ENCODE assay signal across 10 cellular contexts in genomic region chr19:5172859-5173577, GRCh38.
DNase-seq lines count a peak whose midpoint lies in the region; ATAC-seq and TF ChIP-seq lines count a peak whose summit lies in the region.
"Had no signal": no experiment of that assay in that cellular context is flagged by ENCODE, and none has a peak within 500 bp of the region (broad histone marks: within the 10 kb centered on the region; RNA-seq: fewer than 3 reads in every experiment).

No MANE protein-coding gene starts in this region.

- no peak overlapping the region for H2BK5ac ChIP-seq in neuronal stem cell (ENCODE audit: low read length)

- intact Hi-C loops in CD4-positive, alpha-beta memory T cell (cut with micrococcal nuclease) = no loop called here
- intact Hi-C loops in uterus (cut with DNase I; ENCODE audit: low total_unique reads) = no loop called here

- H3K9me3 ChIP-seq in neuronal stem cell (replicated peaks in 1 of 2; ENCODE audit: control insufficient read depth in 2 of 2, insufficient read depth in 1 of 2, low read depth in 1 of 2, low read length in 2 of 2) = peaks cover 0 to 5% of the 10 kb centered on the region in 2 donors
- H3K9me3 ChIP-seq in CD4-positive, alpha-beta memory T cell (ENCODE audit: control insufficient read depth in 1 of 2, low read length in 2 of 2) = no peaks in the 10 kb centered on the region
- no peaks in the 10 kb centered on the region for H3K9me3 ChIP-seq in uterus

- H2BK15ac ChIP-seq in neuronal stem cell (ENCODE audit: low read length) = peak overlapping the region; percentile 3

- peaks cover 2 to 3% of the 10 kb centered on the region in 2 donors for H3K27me3 Mint-ChIP-seq in CD4-positive, alpha-beta memory T cell
- peaks cover 22% of the 10 kb centered on the region for H3K27me3 Mint-ChIP-seq in stimulated activated memory B cell treated with anti-CD40 and anti-IgM and Interleukin-4, amounts not matched to agents 10 μg/mL and 1 μg/mL and 100 μg/mL, for 72 hours
- H3K27me3 Mint-ChIP-seq: activated naive CD8-positive, alpha-beta T cell had no signal

- CTCF ChIA-PET in CD4-positive, alpha-beta memory T cell (lab: Charles Lee; ENCODE audit: partially characterized antibody) = no interaction called here

- H3K27me3 ChIP-seq in neuronal stem cell (ENCODE audit: control insufficient read depth in 3 of 3, insufficient read depth in 3 of 3, low read depth in 1 of 3, low read length in 3 of 3) (no peaks in the 10 kb centered on the region), uterus (no peaks in the 10 kb centered on the region)
- H3K27me3 ChIP-seq in CD4-positive, alpha-beta memory T cell (ENCODE audit: insufficient read depth, low read length) = no peaks in the 10 kb centered on the region

- H3K9ac ChIP-seq in neuronal stem cell (ENCODE audit: low read depth, low read length, poor library complexity) = no peak overlapping the region

- H3K79me1 ChIP-seq in neuronal stem cell (ENCODE audit: low read depth, low read length) = peaks cover 1% of the 10 kb centered on the region

- H3K4me3 ChIP-seq in neuronal stem cell (ENCODE audit: low read length in 2 of 2) (no peak overlapping the region), uterus (no peak overlapping the region)
- H3K4me3 ChIP-seq in CD4-positive, alpha-beta memory T cell (ENCODE audit: low read length in 2 of 2) = no peak overlapping the region

- no peak for TF ChIP-seq POLR2A in uterus (IDR thresholded peaks at IDR 0.05)

- no CpG with 5 or more reads among the region's 8 CpGs for WGBS in neuronal stem cell (ENCODE audit: extremely low coverage in 2 of 2, insufficient read length in 2 of 2, insufficient replicate concordance in 1 of 2), 2 donors

- H3K23ac ChIP-seq in neuronal stem cell (ENCODE audit: low read depth, low read length, poor library complexity) = no peak overlapping the region

- H3K36me3 ChIP-seq in neuronal stem cell (replicated peaks in 1 of 2; ENCODE audit: control insufficient read depth in 2 of 2, insufficient read depth in 2 of 2, low read length in 2 of 2) (no peaks in the 10 kb centered on the region), uterus (no peaks in the 10 kb centered on the region)
- H3K36me3 ChIP-seq in CD4-positive, alpha-beta memory T cell (ENCODE audit: insufficient read depth, low read length) = no peaks in the 10 kb centered on the region

- H3K9me3 Mint-ChIP-seq in CD4-positive, alpha-beta memory T cell = peaks cover 0 to 6% (median 0%) of the 10 kb centered on the region in 8 donors
- peaks cover 6% of the 10 kb centered on the region for H3K9me3 Mint-ChIP-seq in stimulated activated memory B cell treated with anti-CD40 and anti-IgM and Interleukin-4, amounts not matched to agents 10 μg/mL and 1 μg/mL and 100 μg/mL, for 72 hours
- H3K9me3 Mint-ChIP-seq: T-helper 1 cell treated with Interleukin-12 subunit alpha and Interleukin-12 subunit beta and Interleukin-4 antibody, amounts not matched to agents 30 μg/mL and 1 μg/mL, for 36 hours had no signal

- H3K4me1 Mint-ChIP-seq in CD4-positive, alpha-beta memory T cell = peaks cover 0 to 3% (median 2%) of the 10 kb centered on the region in 4 donors
- peaks cover 10% of the 10 kb centered on the region for H3K4me1 Mint-ChIP-seq in stimulated activated memory B cell treated with anti-CD40 and anti-IgM and Interleukin-4, amounts not matched to agents 10 μg/mL and 1 μg/mL and 100 μg/mL, for 72 hours

- H3K4me2 ChIP-seq in neuronal stem cell (ENCODE audit: insufficient read depth, low read length, poor library complexity, severe bottlenecking) = no peak overlapping the region

- H3K36me3 Mint-ChIP-seq in CD4-positive, alpha-beta memory T cell = no peaks in the 10 kb centered on the region
- H3K36me3 Mint-ChIP-seq in stimulated activated memory B cell treated with anti-CD40 and anti-IgM and Interleukin-4, amounts not matched to agents 10 μg/mL and 1 μg/mL and 100 μg/mL, for 72 hours = no peaks in the 10 kb centered on the region
- H3K36me3 Mint-ChIP-seq: activated naive CD8-positive, alpha-beta T cell had no signal

- ATAC-seq in stimulated activated memory B cell treated with anti-CD40 and anti-IgM and Interleukin-4, amounts not matched to agents 10 μg/mL and 1 μg/mL and 100 μg/mL, for 72 hours = no peak
- no peak for ATAC-seq in activated CD4-positive, CD25-positive, alpha-beta regulatory T cell treated with anti-CD3 and anti-CD28 coated beads, Interleukin-2, amount 50 U/mL, for 24 hours

- no peak overlapping the region for H2AFZ ChIP-seq in neuronal stem cell (ENCODE audit: low read length)

- no peak overlapping the region for H4K8ac ChIP-seq in neuronal stem cell (ENCODE audit: low read depth, low read length)

- H3K4me1 ChIP-seq in neuronal stem cell (ENCODE audit: control insufficient read depth in 2 of 2, insufficient read depth in 1 of 2, low read depth in 1 of 2, low read length in 2 of 2) = peaks cover 0 to 4% of the 10 kb centered on the region in 2 donors
- no peaks in the 10 kb centered on the region for H3K4me1 ChIP-seq in CD4-positive, alpha-beta memory T cell (ENCODE audit: insufficient read depth, low read length)
- no peaks in the 10 kb centered on the region for H3K4me1 ChIP-seq in uterus

- H2BK120ac ChIP-seq in neuronal stem cell (ENCODE audit: low read depth, low read length) = no peak overlapping the region

- no peak overlapping the region for H3K18ac ChIP-seq in neuronal stem cell (ENCODE audit: low read length)

- no peak overlapping the region for H2AK5ac ChIP-seq in neuronal stem cell (ENCODE audit: low read depth, low read length)

- no peak overlapping the region for H3K4ac ChIP-seq in neuronal stem cell (ENCODE audit: low read length)

- no peak for TF ChIP-seq CTCF in uterus (IDR thresholded peaks at IDR 0.05)

- no peak overlapping the region for H3K27ac Mint-ChIP-seq in CD4-positive, alpha-beta memory T cell
- H3K27ac Mint-ChIP-seq in stimulated activated memory B cell treated with anti-CD40 and anti-IgM and Interleukin-4, amounts not matched to agents 10 μg/mL and 1 μg/mL and 100 μg/mL, for 72 hours = no peak overlapping the region
- H3K27ac Mint-ChIP-seq: activated naive CD8-positive, alpha-beta T cell; T-helper 1 cell treated with Interleukin-12 subunit alpha and Interleukin-12 subunit beta and Interleukin-4 antibody, amounts not matched to agents 30 μg/mL and 1 μg/mL, for 36 hours had no signal

- no peak overlapping the region for H4K91ac ChIP-seq in neuronal stem cell (ENCODE audit: low read depth, low read length, poor library complexity)

- DNase-seq in Daoy (ENCODE audit: low read depth) (peak; percentile 92), NCI-H460 (ENCODE audit: extremely low read depth, low read depth) (peak; percentile 94), dermis blood vessel endothelial cell (peak; percentile 71), neuronal stem cell (ENCODE audit: low spot score) (no peak), uterus (no peak)
- DNase-seq in CD4-positive, alpha-beta memory T cell = no peak

- H3K4me3 Mint-ChIP-seq in CD4-positive, alpha-beta memory T cell = no peak overlapping the region
- no peak overlapping the region for H3K4me3 Mint-ChIP-seq in stimulated activated memory B cell treated with anti-CD40 and anti-IgM and Interleukin-4, amounts not matched to agents 10 μg/mL and 1 μg/mL and 100 μg/mL, for 72 hours
- H3K4me3 Mint-ChIP-seq: activated naive CD8-positive, alpha-beta T cell; T-helper 1 cell treated with Interleukin-12 subunit alpha and Interleukin-12 subunit beta and Interleukin-4 antibody, amounts not matched to agents 30 μg/mL and 1 μg/mL, for 36 hours had no signal

- POLR2A ChIA-PET in CD4-positive, alpha-beta memory T cell (lab: Charles Lee; ENCODE audit: partially characterized antibody) = no interaction called here

- H3K27ac ChIP-seq in neuronal stem cell (replicated peaks; ENCODE audit: low read length) (peak overlapping the region; percentile 19), uterus (no peak overlapping the region)
- H3K27ac ChIP-seq in CD4-positive, alpha-beta memory T cell (ENCODE audit: low read depth, low read length) = no peak overlapping the region

- no peak overlapping the region for H3K14ac ChIP-seq in neuronal stem cell (ENCODE audit: low read length)

- no peak overlapping the region for H2BK12ac ChIP-seq in neuronal stem cell (ENCODE audit: low read length)

Comparison
In these comparisons a context has a peak if more than half of its experiments do, and no peak if none do; other contexts are left out.
1. DNase-seq: peak in Daoy (single experiment), NCI-H460 (single experiment) and dermis blood vessel endothelial cell (single experiment); none in neuronal stem cell (single experiment), CD4-positive, alpha-beta memory T cell (0 of 5) and uterus (0 of 2).